Comparison of ENCODE assay signal across 15 cellular contexts in genomic region chr1:168472244-168472643, GRCh38.
DNase-seq lines count a peak whose midpoint lies in the region; ATAC-seq lines count a peak whose summit lies in the region.
"Had no signal": no experiment of that assay in that cellular context is flagged by ENCODE, and none has a peak within 500 bp of the region (broad histone marks: within the 10 kb centered on the region; RNA-seq: fewer than 3 reads in every experiment).

No MANE protein-coding gene starts in this region.

- H3K36me3 Mint-ChIP-seq in activated naive CD4-positive, alpha-beta T cell treated with anti-CD3 and anti-CD28 coated beads, Interleukin-2, amount 50 U/mL, for 72 hours = peaks cover 7 to 14% of the 10 kb centered on the region in 2 donors
- no peaks in the 10 kb centered on the region for H3K36me3 Mint-ChIP-seq in activated T-helper 17 cell treated with anti-CD3 and anti-CD28 coated beads, Interleukin-2, amount 50 U/mL, for 72 hours (ENCODE audit: low read depth)

- peak; percentile 52 to 60 for ATAC-seq in activated naive CD4-positive, alpha-beta T cell treated with anti-CD3 and anti-CD28 coated beads, Interleukin-2, amount 50 U/mL, for 72 hours
- ATAC-seq in activated T-helper 17 cell treated with anti-CD3 and anti-CD28 coated beads, Interleukin-2, amount 50 U/mL, for 72 hours (replicated peaks) = peak; percentile 18
- no peak for ATAC-seq in GM19328 (IDR thresholded peaks at IDR 0.05; ENCODE audit: unreplicated experiment)
- no peak for ATAC-seq in HG03045 (IDR thresholded peaks at IDR 0.05; ENCODE audit: unreplicated experiment)
- ATAC-seq: PC-3 had no signal

- DNase-seq in NCI-H2196 (lab: John Stamatoyannopoulos, UW; ENCODE audit: unreplicated experiment) (peak; percentile 19), NCI-H2196 treated with DMSO at 0.1 percent for 48 hours (lab: John Stamatoyannopoulos, UW; ENCODE audit: unreplicated experiment) (no peak), epidermal melanocyte (ENCODE audit: insufficient read length, low spot score) (no peak)
- no peak for DNase-seq in activated naive CD4-positive, alpha-beta T cell treated with anti-CD3 and anti-CD28 coated beads, Interleukin-2, amount 50 U/mL, for 72 hours (ENCODE audit: low spot score in 2 of 2)
- DNase-seq in activated naive CD4-positive, alpha-beta T cell treated with Interleukin-2 at 50 U/mL for 16 hours = no peak
- DNase-seq: C1 segment of cervical spinal cord, HCEC 1CT, NCI-H1105 treated with DMSO at 0.1 percent for 48 hours, NCI-H187, NCI-H226, NCI-H774, PC-3 had no signal

- H3K9me3 Mint-ChIP-seq in activated naive CD4-positive, alpha-beta T cell treated with anti-CD3 and anti-CD28 coated beads, Interleukin-2, amount 50 U/mL, for 72 hours = peaks cover 7 to 12% of the 10 kb centered on the region in 2 donors
- peaks cover 4% of the 10 kb centered on the region for H3K9me3 Mint-ChIP-seq in activated T-helper 17 cell treated with anti-CD3 and anti-CD28 coated beads, Interleukin-2, amount 50 U/mL, for 72 hours

- no peak overlapping the region for H3K4me3 Mint-ChIP-seq in activated T-helper 17 cell treated with anti-CD3 and anti-CD28 coated beads, Interleukin-2, amount 50 U/mL, for 72 hours

- H3K27me3 Mint-ChIP-seq in activated T-helper 17 cell treated with anti-CD3 and anti-CD28 coated beads, Interleukin-2, amount 50 U/mL, for 72 hours = no peaks in the 10 kb centered on the region

- H3K27ac Mint-ChIP-seq in activated naive CD4-positive, alpha-beta T cell treated with anti-CD3 and anti-CD28 coated beads, Interleukin-2, amount 50 U/mL, for 72 hours = no peak overlapping the region
- no peak overlapping the region for H3K27ac Mint-ChIP-seq in activated T-helper 17 cell treated with anti-CD3 and anti-CD28 coated beads, Interleukin-2, amount 50 U/mL, for 72 hours

- peaks cover 31% of the 10 kb centered on the region for H3K4me1 Mint-ChIP-seq in activated T-helper 17 cell treated with anti-CD3 and anti-CD28 coated beads, Interleukin-2, amount 50 U/mL, for 72 hours

Comparison
In these comparisons a context has a peak if more than half of its experiments do, and no peak if none do; other contexts are left out.
1. ATAC-seq: peak in activated naive CD4-positive, alpha-beta T cell treated with anti-CD3 and anti-CD28 coated beads, Interleukin-2, amount 50 U/mL, for 72 hours (2 of 2) and activated T-helper 17 cell treated with anti-CD3 and anti-CD28 coated beads, Interleukin-2, amount 50 U/mL, for 72 hours (single experiment); none in GM19328 (single experiment) and HG03045 (single experiment).